In genomic region chr20:58997141-58997770, GRCh38 we compare ENCODE assay signal across 1 cellular context.
TF ChIP-seq lines count a peak whose summit lies in the region.

No MANE protein-coding gene starts in this region.

TF ChIP-seq in HepG2, 621 proteins besides CTCF, POLR2A, EP300 and RAD21:
- TF ChIP-seq ZNF607 (CRISPR knock-in tag; IDR thresholded peaks at IDR 0.05; ENCODE audit: borderline replicate concordance) (no peak), ZNF788 (CRISPR knock-in tag; IDR thresholded peaks at IDR 0.05; ENCODE audit: borderline replicate concordance) (0 out of 2 replicates have a peak, but pooled peaks have one; percentile 18), RFXAP (CRISPR knock-in tag; IDR thresholded peaks at IDR 0.05; ENCODE audit: borderline replicate concordance) (no peak), PHF8 (CRISPR knock-in tag; IDR thresholded peaks at IDR 0.05) (no peak), ZBTB38 (CRISPR knock-in tag; IDR thresholded peaks at IDR 0.05) (peak; percentile 26; the same call in 1 of the 2 replicates), DNMT1 (CRISPR knock-in tag; IDR thresholded peaks at IDR 0.05) (0 out of 2 replicates have a peak, but pooled peaks have one; percentile 40), ZNF891 (CRISPR knock-in tag; IDR thresholded peaks at IDR 0.05) (no peak), ZNF766 (CRISPR knock-in tag; IDR thresholded peaks at IDR 0.05; ENCODE audit: borderline replicate concordance) (no peak), ZBTB49 (CRISPR knock-in tag; IDR thresholded peaks at IDR 0.05; ENCODE audit: borderline replicate concordance) (no peak), POLR2G (IDR thresholded peaks at IDR 0.05; ENCODE audit: low read depth, low read length) (peak; percentile 23; the same call in 1 of the 2 replicates), ATF5 (CRISPR knock-in tag; IDR thresholded peaks at IDR 0.05; ENCODE audit: low read depth) (no peak), ZSCAN12 (CRISPR knock-in tag; IDR thresholded peaks at IDR 0.05) (no peak), ZNF746 (CRISPR knock-in tag; IDR thresholded peaks at IDR 0.05) (no peak), HDAC6 (IDR thresholded peaks at IDR 0.05; ENCODE audit: low read depth, low read length) (no peak), AGO2 (optimal IDR thresholded peaks at IDR 0.05; ENCODE audit: low read depth, low read length) (peak; percentile 22), ZNF230 (CRISPR knock-in tag; IDR thresholded peaks at IDR 0.05) (no peak), RBAK (CRISPR knock-in tag; IDR thresholded peaks at IDR 0.05) (no peak), MAZ (IDR thresholded peaks at IDR 0.05; ENCODE audit: borderline replicate concordance, low read depth, low read length) (no peak), MAZ (CRISPR knock-in tag; IDR thresholded peaks at IDR 0.05; ENCODE audit: low read depth) (peak; percentile 39; the same call in 1 of the 2 replicates), NR0B2 (CRISPR knock-in tag; IDR thresholded peaks at IDR 0.05) (0 out of 2 replicates have a peak, but pooled peaks have one; percentile 12), SOX6 (IDR thresholded peaks at IDR 0.05) (no peak), SOX6 (CRISPR knock-in tag; IDR thresholded peaks at IDR 0.05) (peak; percentile 10; the same call in 1 of the 2 replicates)
TF ChIP-seq in HepG2: peak in this region for 8.
